Comparison of ENCODE assay signal across 8 cellular contexts in genomic region chrX:16719334-16720084, GRCh38. TPM values are rescaled to one million over a fixed set of nuclear protein-coding genes. Genes with fewer than 3 reads are reported as not detected.
DNase-seq lines count a peak whose midpoint lies in the region; ATAC-seq and TF ChIP-seq lines count a peak whose summit lies in the region.

A gene with protein sequence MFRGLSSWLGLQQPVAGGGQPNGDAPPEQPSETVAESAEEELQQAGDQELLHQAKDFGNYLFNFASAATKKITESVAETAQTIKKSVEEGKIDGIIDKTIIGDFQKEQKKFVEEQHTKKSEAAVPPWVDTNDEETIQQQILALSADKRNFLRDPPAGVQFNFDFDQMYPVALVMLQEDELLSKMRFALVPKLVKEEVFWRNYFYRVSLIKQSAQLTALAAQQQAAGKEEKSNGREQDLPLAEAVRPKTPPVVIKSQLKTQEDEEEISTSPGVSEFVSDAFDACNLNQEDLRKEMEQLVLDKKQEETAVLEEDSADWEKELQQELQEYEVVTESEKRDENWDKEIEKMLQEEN (plus strand): TSS chrX:16719612. CDS start chrX:16719725, 113 bp downstream.

- H3K79me2 ChIP-seq in KMS-11 (ENCODE audit: insufficient read depth, low read depth) = peaks cover 26% of the 10 kb centered on the region

- H3K36me3 ChIP-seq in KMS-11 (ENCODE audit: insufficient read depth) (no peaks in the 10 kb centered on the region), Peyer's patch (no peaks in the 10 kb centered on the region), muscle layer of colon (ENCODE audit: insufficient read depth, low read length) (no peaks in the 10 kb centered on the region)

- H3K27ac ChIP-seq in KMS-11 = peak within 1 kb of the TSS; percentile 73
- H3K27ac ChIP-seq in Peyer's patch = peak within 1 kb of the TSS; percentile 90 to 94 (median 90)
- peak within 1 kb of the TSS; percentile 91 for H3K27ac ChIP-seq in muscle layer of colon (ENCODE audit: low read depth, low read length)

- H3K4me3 ChIP-seq in KMS-11 (IDR thresholded peaks at IDR 0.05; ENCODE audit: insufficient read depth, low read depth, low read length) (no peak within 1 kb of the TSS), Peyer's patch (peak within 1 kb of the TSS; percentile 70 to 77 (median 72)), muscle layer of colon (ENCODE audit: low read depth in 1 of 2, low read length in 2 of 2) (peak within 1 kb of the TSS; percentile 78 to 85)

- peak within 1 kb of the TSS; percentile 93 for H2AFZ ChIP-seq in KMS-11 (ENCODE audit: low read depth)

- no peak for TF ChIP-seq CTCF in KMS-11 (conservative IDR thresholded peaks at IDR 0.05; ENCODE audit: low read depth, low read length)
- no peak for TF ChIP-seq CTCF in Peyer's patch (IDR thresholded peaks at IDR 0.05)

- peak within 1 kb of the TSS; percentile 79 for H3K9ac ChIP-seq in KMS-11
- H3K9ac ChIP-seq in muscle layer of colon (ENCODE audit: low read length) = peak within 1 kb of the TSS; percentile 93

- H3K27me3 ChIP-seq in KMS-11 (ENCODE audit: insufficient read depth, low read depth) (no peaks in the 10 kb centered on the region), Peyer's patch (no peaks in the 10 kb centered on the region), muscle layer of colon (ENCODE audit: control insufficient read depth in 1 of 2, insufficient read depth in 2 of 2, low read length in 2 of 2) (no peaks in the 10 kb centered on the region)

- DNase-seq in DMS53 treated with DMSO at 0.1 percent for 48 hours (lab: John Stamatoyannopoulos, UW; ENCODE audit: unreplicated experiment) (peak; percentile 92), Peyer's patch (peak; percentile 94 to 99 (median 98))
- DNase-seq in activated T-cell treated with anti-CD3 and anti-CD28 coated beads, Interleukin-2, amount 50 U/mL, for 48 hours = peak; percentile 99
- peak; percentile 79 for DNase-seq in stimulated activated CD8-positive, alpha-beta memory T cell treated with anti-CD3 and anti-CD28 coated beads, Interleukin-7, amount 100 ng/mL, for 24 hours (ENCODE audit: low read depth)

- H3K4me1 ChIP-seq in KMS-11 (ENCODE audit: low read depth, poor library complexity, severe bottlenecking) (peaks cover 15% of the 10 kb centered on the region), Peyer's patch (peaks cover 0 to 12% (median 5%) of the 10 kb centered on the region in 4 donors), muscle layer of colon (ENCODE audit: insufficient read depth, low read length) (peaks cover 12% of the 10 kb centered on the region)

- ATAC-seq in GM21737 (IDR thresholded peaks at IDR 0.05; ENCODE audit: unreplicated experiment) (peak; percentile 97), esophagus mucosa (peak; percentile 99)

- TF ChIP-seq POLR2A in Peyer's patch (IDR thresholded peaks at IDR 0.05) = peak; percentile 95 to 97

- H3K9me3 ChIP-seq in Peyer's patch (no peaks in the 10 kb centered on the region), muscle layer of colon (ENCODE audit: low read length) (no peaks in the 10 kb centered on the region)

- no peaks in the 10 kb centered on the region for H4K20me1 ChIP-seq in KMS-11 (ENCODE audit: insufficient read depth)

- H3K4me2 ChIP-seq in KMS-11 = peak within 1 kb of the TSS; percentile 96

RNA-seq across cellular contexts. Expression of the gene that starts here (rescaled TPM):
- 10 to 100 TPM; 19.8 to 43.4 (median 34.8) TPM for total RNA-seq in Peyer's patch
- 23.2 TPM for total RNA-seq in esophagus mucosa
